Comparison of ENCODE assay signal across 14 cellular contexts in genomic region chr7:7122701-7123281, GRCh38. TPM values are rescaled to one million over a fixed set of nuclear protein-coding genes. Genes with fewer than 3 reads are reported as not detected.
DNase-seq lines count a peak whose midpoint lies in the region; ATAC-seq, FAIRE-seq and TF ChIP-seq lines count a peak whose summit lies in the region.
"Had no signal": no experiment of that assay in that cellular context is flagged by ENCODE, and none has a peak within 500 bp of the region (broad histone marks: within the 10 kb centered on the region; RNA-seq: fewer than 3 reads in every experiment).

No MANE protein-coding gene starts in this region.

- no peak overlapping the region for H3K4me2 ChIP-seq in astrocyte (ENCODE audit: low read length)

- BruUV-seq in MCF 10A (replicated peaks; lab: Mats Ljungman, UMichigan): no TSS peak

- H2AFZ ChIP-seq in astrocyte (ENCODE audit: low read depth, low read length): no peak overlapping the region

- POLR2A ChIA-PET in MCF 10A (lab: Yijun Ruan, JAX): interaction anchor here (0.7 to 6.1 kb wide), 12 partner anchors 8 to 98 kb away, joined by 3 to 87 read pairs (median 4); partner anchors contain the start of gene C1GALT1

- H3K4me1 ChIP-seq in breast epithelium (no peaks in the 10 kb centered on the region), astrocyte (ENCODE audit: insufficient read depth, low read length) (no peaks in the 10 kb centered on the region), aorta (ENCODE audit: control insufficient read depth in 1 of 2, insufficient read depth in 2 of 2, low read length in 2 of 2) (no peaks in the 10 kb centered on the region)

- H3K27me3 ChIP-seq in breast epithelium: no peaks in the 10 kb centered on the region
- H3K27me3 ChIP-seq in astrocyte (ENCODE audit: insufficient read depth, low read length): no peaks in the 10 kb centered on the region
- no peaks in the 10 kb centered on the region for H3K27me3 ChIP-seq in aorta (ENCODE audit: control insufficient read depth in 1 of 2, insufficient read depth in 2 of 2, low read length in 1 of 2)

- peaks cover 13% of the 10 kb centered on the region for H3K4me1 Mint-ChIP-seq in MCF 10A (ENCODE audit: insufficient read depth, unreplicated experiment)
- H3K4me1 Mint-ChIP-seq in astrocyte (ENCODE audit: low read depth, unreplicated experiment): no peaks in the 10 kb centered on the region
- no peaks in the 10 kb centered on the region for H3K4me1 Mint-ChIP-seq in glutamatergic neuron (ENCODE audit: low read depth, unreplicated experiment)

- no peak for FAIRE-seq in astrocyte (lab: Jason Lieb, UNC)

- CTCF ChIA-PET in MCF 10A (lab: Yijun Ruan, JAX): interaction anchor here (0.6 to 1.0 kb wide), 2 partner anchors 59 to 1125 kb away, joined by 3 to 4 read pairs; partner anchors contain the start of gene C1GALT1

- no peaks in the 10 kb centered on the region for H3K79me2 ChIP-seq in astrocyte (ENCODE audit: insufficient read depth, low read length)

- H3K27ac Mint-ChIP-seq in MCF 10A (ENCODE audit: low read depth, unreplicated experiment) (peak overlapping the region; percentile 9), astrocyte (ENCODE audit: unreplicated experiment) (no peak overlapping the region), glutamatergic neuron (ENCODE audit: unreplicated experiment) (no peak overlapping the region)
- H3K27ac Mint-ChIP-seq: activated T-helper 2 cell treated with anti-CD3 and anti-CD28 coated beads, Interferon-gamma antibody, Interleukin-2, Interleukin-4, amounts not matched to agents 10 μg/mL and 5 μg/mL and 100 μg/mL, durations not matched to agents 14 hours and 24 hours and 36 hours had no signal

- no peak overlapping the region for H3K4me3 Mint-ChIP-seq in MCF 10A (ENCODE audit: unreplicated experiment)
- no peak overlapping the region for H3K4me3 Mint-ChIP-seq in astrocyte (ENCODE audit: unreplicated experiment)
- H3K4me3 Mint-ChIP-seq in glutamatergic neuron (ENCODE audit: unreplicated experiment): no peak overlapping the region

- H3K36me3 ChIP-seq in breast epithelium: no peaks in the 10 kb centered on the region
- H3K36me3 ChIP-seq in astrocyte (ENCODE audit: insufficient read depth, low read length): no peaks in the 10 kb centered on the region
- no peaks in the 10 kb centered on the region for H3K36me3 ChIP-seq in aorta (ENCODE audit: control insufficient read depth in 1 of 2, insufficient read depth in 2 of 2, low read length in 1 of 2)

- no peak overlapping the region for H3K9ac ChIP-seq in astrocyte (ENCODE audit: low read length)

- H3K27me3 Mint-ChIP-seq in MCF 10A (ENCODE audit: insufficient read depth, unreplicated experiment): no peaks in the 10 kb centered on the region
- H3K27me3 Mint-ChIP-seq in astrocyte (ENCODE audit: low read depth, unreplicated experiment): no peaks in the 10 kb centered on the region
- H3K27me3 Mint-ChIP-seq in glutamatergic neuron (ENCODE audit: unreplicated experiment): no peaks in the 10 kb centered on the region

- H3K36me3 Mint-ChIP-seq in MCF 10A (ENCODE audit: insufficient read depth, unreplicated experiment): no peaks in the 10 kb centered on the region
- no peaks in the 10 kb centered on the region for H3K36me3 Mint-ChIP-seq in astrocyte (ENCODE audit: low read depth, unreplicated experiment)
- no peaks in the 10 kb centered on the region for H3K36me3 Mint-ChIP-seq in glutamatergic neuron (ENCODE audit: unreplicated experiment)

- H3K27ac ChIP-seq in breast epithelium (no peak overlapping the region), astrocyte (ENCODE audit: low read depth, low read length) (no peak overlapping the region), aorta (ENCODE audit: low read depth in 1 of 2, low read length in 2 of 2) (no peak overlapping the region)

- H3K9me3 Mint-ChIP-seq in MCF 10A (ENCODE audit: unreplicated experiment) (no peaks in the 10 kb centered on the region), astrocyte (ENCODE audit: unreplicated experiment) (no peaks in the 10 kb centered on the region), glutamatergic neuron (ENCODE audit: unreplicated experiment) (no peaks in the 10 kb centered on the region)
- H3K9me3 Mint-ChIP-seq: activated T-helper 2 cell treated with anti-CD3 and anti-CD28 coated beads, Interferon-gamma antibody, Interleukin-2, Interleukin-4, amounts not matched to agents 10 μg/mL and 5 μg/mL and 100 μg/mL, durations not matched to agents 14 hours and 24 hours and 36 hours had no signal

- TF ChIP-seq CTCF in MCF 10A (IDR thresholded peaks at IDR 0.05; ENCODE audit: unreplicated experiment) (no peak), breast epithelium (IDR thresholded peaks at IDR 0.05) (no peak), astrocyte (IDR thresholded peaks at IDR 0.05; ENCODE audit: insufficient read depth, low read depth, low read length) (no peak), glutamatergic neuron (IDR thresholded peaks at IDR 0.05; ENCODE audit: partially characterized antibody, unreplicated experiment) (no peak)

- intact Hi-C loops in MCF 10A (cut with micrococcal nuclease) (loop anchor here (1.0 to 2.0 kb wide), 2 partner anchors 34 to 60 kb away; partner anchors contain the start of gene C1GALT1), breast epithelium (cut with DNase I; ENCODE audit: low total_unique reads) (no loop called here), left cardiac atrium (cut with DNase I) (no loop called here), aorta (cut with DNase I) (no loop called here)

- no peaks in the 10 kb centered on the region for H4K20me1 ChIP-seq in astrocyte (ENCODE audit: insufficient read depth, low read length)

- ATAC-seq in left cardiac atrium: peak; percentile 79 to 92
- ATAC-seq in aorta (ENCODE audit: low FRiP score): peak; percentile 76
- no peak for ATAC-seq in HG03045 (IDR thresholded peaks at IDR 0.05; ENCODE audit: unreplicated experiment)

- no peak for TF ChIP-seq POLR2A in breast epithelium (IDR thresholded peaks at IDR 0.05)

- H3K9me3 ChIP-seq in breast epithelium: no peaks in the 10 kb centered on the region
- no peaks in the 10 kb centered on the region for H3K9me3 ChIP-seq in astrocyte (ENCODE audit: insufficient read depth, low read depth, low read length)
- H3K9me3 ChIP-seq in aorta (ENCODE audit: control insufficient read depth, low read length): no peaks in the 10 kb centered on the region

- 9 to 11% methylated on average over 4 of the region's 4 CpGs for WGBS in aorta, 2 donors

- H3K4me3 ChIP-seq in breast epithelium (no peak overlapping the region), astrocyte (ENCODE audit: insufficient read depth, low read depth, low read length) (no peak overlapping the region), aorta (ENCODE audit: low read length in 2 of 2) (no peak overlapping the region)
- H3K4me3 ChIP-seq: skin epidermis had no signal

- peak; percentile 97 for DNase-seq in MCF 10A (ENCODE audit: unreplicated experiment)
- no peak for DNase-seq in breast epithelium (ENCODE audit: low spot score in 2 of 2)
- DNase-seq in astrocyte (ENCODE audit: low read depth): peak; percentile 78
- DNase-seq in left cardiac atrium: no peak
- DNase-seq in aorta: no peak
- no peak for DNase-seq in SW480 (ENCODE audit: low spot score)
- DNase-seq in glutamatergic neuron: no peak
- DNase-seq: activated CD4-positive, CD25-positive, alpha-beta regulatory T cell; cerebellar nuclear complex; midbrain; stimulated activated CD8-positive, alpha-beta memory T cell treated with anti-CD3 and anti-CD28 coated beads, Interleukin-4, amount 100 ng/mL, for 48 hours had no signal

RNA-seq across cellular contexts. Expression of gene C1GALT1, which starts 59.6 kb away (rescaled TPM):
- total RNA-seq in MCF 10A (2022): 30.9 and 39.6 TPM in 2 replicates
- 10 to 100 TPM; 30.8 to 35.5 (median 34.7) TPM for total RNA-seq in breast epithelium
- total RNA-seq in astrocyte: 38.6 and 40.0 TPM in 2 replicates
- total RNA-seq in left cardiac atrium: 10 to 100 TPM; 17.2 to 21.6 TPM
- total RNA-seq in aorta: 10 to 100 TPM; 21.9 to 43.8 TPM
- 1 to 10 TPM; 3.4 to 5.0 TPM for polyA plus RNA-seq in aorta
- 15.3 TPM for total RNA-seq in glutamatergic neuron (ENCODE audit: unreplicated experiment)

Comparison
In these comparisons a context has a peak if more than half of its experiments do, and no peak if none do; other contexts are left out.
1. DNase-seq: peak in MCF 10A (single experiment) and astrocyte (single experiment); none in breast epithelium (0 of 2), left cardiac atrium (single experiment), aorta (0 of 2), SW480 (single experiment) and glutamatergic neuron (single experiment).